Comparison of ENCODE assay signal across 7 cellular contexts in genomic region chr10:7322623-7323022, GRCh38.
"Had no signal": no experiment of that assay in that cellular context is flagged by ENCODE, and none has a peak within 500 bp of the region (broad histone marks: within the 10 kb centered on the region; RNA-seq: fewer than 3 reads in every experiment).

No MANE protein-coding gene starts in this region.

- H3K27ac Mint-ChIP-seq: HFFc6, IgD-negative memory B cell had no signal

- DNase-seq: GM23248, GOT3, H7, HFFc6 had no signal

- H3K4me3 Mint-ChIP-seq: HFFc6 had no signal

- H3K27me3 Mint-ChIP-seq: IgD-negative memory B cell had no signal

- ATAC-seq: HCT116, HepG2 had no signal
